ENCODE assay signal across 1 cellular context in the genomic region with DNA sequence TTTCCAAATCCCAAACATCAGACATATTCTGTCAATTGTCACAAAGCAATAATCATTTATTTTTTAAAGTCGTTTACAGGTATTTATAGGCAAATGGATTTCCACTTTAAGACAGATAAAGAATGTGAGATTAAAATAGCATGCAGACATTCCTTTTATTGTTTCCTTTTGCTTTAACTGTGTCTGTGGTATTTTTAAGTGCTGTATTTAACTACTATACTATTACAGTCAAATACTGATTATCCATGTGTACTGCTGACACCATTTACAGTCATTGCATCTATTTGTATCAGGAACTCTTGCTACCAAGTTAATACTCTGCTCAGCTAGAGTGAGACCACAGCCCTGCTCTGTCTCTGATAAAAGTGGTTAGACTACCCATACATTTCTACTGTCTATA.
TF ChIP-seq lines count a peak whose summit lies in the region.

No MANE protein-coding gene starts in this region.

TF ChIP-seq in GM23338, 12 proteins besides CTCF, POLR2A, EP300 and RAD21 (continued from another document):
- no peak for TF ChIP-seq POLR2AphosphoS5 (IDR thresholded peaks at IDR 0.05; ENCODE audit: low read depth)
- TF ChIP-seq EZH2phosphoT487 (IDR thresholded peaks at IDR 0.05; ENCODE audit: unreplicated experiment), result no peak
- no peak for TF ChIP-seq NANOG (IDR thresholded peaks at IDR 0.05; ENCODE audit: borderline replicate concordance)
- TF ChIP-seq ZNF462 (CRISPR knock-in tag; IDR thresholded peaks at IDR 0.05), result no peak
- TF ChIP-seq, protein P1, sequence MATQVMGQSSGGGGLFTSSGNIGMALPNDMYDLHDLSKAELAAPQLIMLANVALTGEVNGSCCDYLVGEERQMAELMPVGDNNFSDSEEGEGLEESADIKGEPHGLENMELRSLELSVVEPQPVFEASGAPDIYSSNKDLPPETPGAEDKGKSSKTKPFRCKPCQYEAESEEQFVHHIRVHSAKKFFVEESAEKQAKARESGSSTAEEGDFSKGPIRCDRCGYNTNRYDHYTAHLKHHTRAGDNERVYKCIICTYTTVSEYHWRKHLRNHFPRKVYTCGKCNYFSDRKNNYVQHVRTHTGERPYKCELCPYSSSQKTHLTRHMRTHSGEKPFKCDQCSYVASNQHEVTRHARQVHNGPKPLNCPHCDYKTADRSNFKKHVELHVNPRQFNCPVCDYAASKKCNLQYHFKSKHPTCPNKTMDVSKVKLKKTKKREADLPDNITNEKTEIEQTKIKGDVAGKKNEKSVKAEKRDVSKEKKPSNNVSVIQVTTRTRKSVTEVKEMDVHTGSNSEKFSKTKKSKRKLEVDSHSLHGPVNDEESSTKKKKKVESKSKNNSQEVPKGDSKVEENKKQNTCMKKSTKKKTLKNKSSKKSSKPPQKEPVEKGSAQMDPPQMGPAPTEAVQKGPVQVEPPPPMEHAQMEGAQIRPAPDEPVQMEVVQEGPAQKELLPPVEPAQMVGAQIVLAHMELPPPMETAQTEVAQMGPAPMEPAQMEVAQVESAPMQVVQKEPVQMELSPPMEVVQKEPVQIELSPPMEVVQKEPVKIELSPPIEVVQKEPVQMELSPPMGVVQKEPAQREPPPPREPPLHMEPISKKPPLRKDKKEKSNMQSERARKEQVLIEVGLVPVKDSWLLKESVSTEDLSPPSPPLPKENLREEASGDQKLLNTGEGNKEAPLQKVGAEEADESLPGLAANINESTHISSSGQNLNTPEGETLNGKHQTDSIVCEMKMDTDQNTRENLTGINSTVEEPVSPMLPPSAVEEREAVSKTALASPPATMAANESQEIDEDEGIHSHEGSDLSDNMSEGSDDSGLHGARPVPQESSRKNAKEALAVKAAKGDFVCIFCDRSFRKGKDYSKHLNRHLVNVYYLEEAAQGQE (IDR thresholded peaks at IDR 0.05; ENCODE audit: unreplicated experiment), result no peak
- no peak for TF ChIP-seq ZNF114 (CRISPR knock-in tag; IDR thresholded peaks at IDR 0.05)
- no peak for TF ChIP-seq EZH2 (IDR thresholded peaks at IDR 0.05; ENCODE audit: low read depth, unreplicated experiment)
- TF ChIP-seq ETS1 (IDR thresholded peaks at IDR 0.05), result no peak
